Comparison of ENCODE assay signal across 2 cellular contexts in genomic region chr16:87808108-87808507, GRCh38.
TF ChIP-seq lines count a peak whose summit lies in the region.

No MANE protein-coding gene starts in this region.

TF ChIP-seq in GM12891, 5 proteins besides CTCF, POLR2A, EP300 and RAD21 (continued from another document):
- TF ChIP-seq POLR2AphosphoS5 (IDR thresholded peaks at IDR 0.05; ENCODE audit: low read depth, low read length) (no peak), SPI1 (IDR thresholded peaks at IDR 0.05; ENCODE audit: low read depth, low read length) (no peak), PAX5 (IDR thresholded peaks at IDR 0.05; ENCODE audit: insufficient read depth, low read length, severe bottlenecking) (no peak), TAF1 (IDR thresholded peaks at IDR 0.05; ENCODE audit: low read depth, low read length) (no peak)
TF ChIP-seq in GM12891: peak in this region for 0.

TF ChIP-seq in HepG2, 621 proteins besides CTCF, POLR2A, EP300 and RAD21 (continued from another document):
- TF ChIP-seq THAP11 (CRISPR knock-in tag; IDR thresholded peaks at IDR 0.05): no peak
- peak; percentile 45; the same call in 1 of the 2 replicates for TF ChIP-seq CEBPB (IDR thresholded peaks at IDR 0.05; ENCODE audit: borderline replicate concordance, low read depth, low read length)
- no peak for TF ChIP-seq ZNF34 (CRISPR knock-in tag; IDR thresholded peaks at IDR 0.05; ENCODE audit: borderline replicate concordance)
- no peak for TF ChIP-seq RNF219 (CRISPR knock-in tag; IDR thresholded peaks at IDR 0.05)
- no peak for TF ChIP-seq ZNF274 (CRISPR knock-in tag; IDR thresholded peaks at IDR 0.05)
- TF ChIP-seq, protein P1, sequence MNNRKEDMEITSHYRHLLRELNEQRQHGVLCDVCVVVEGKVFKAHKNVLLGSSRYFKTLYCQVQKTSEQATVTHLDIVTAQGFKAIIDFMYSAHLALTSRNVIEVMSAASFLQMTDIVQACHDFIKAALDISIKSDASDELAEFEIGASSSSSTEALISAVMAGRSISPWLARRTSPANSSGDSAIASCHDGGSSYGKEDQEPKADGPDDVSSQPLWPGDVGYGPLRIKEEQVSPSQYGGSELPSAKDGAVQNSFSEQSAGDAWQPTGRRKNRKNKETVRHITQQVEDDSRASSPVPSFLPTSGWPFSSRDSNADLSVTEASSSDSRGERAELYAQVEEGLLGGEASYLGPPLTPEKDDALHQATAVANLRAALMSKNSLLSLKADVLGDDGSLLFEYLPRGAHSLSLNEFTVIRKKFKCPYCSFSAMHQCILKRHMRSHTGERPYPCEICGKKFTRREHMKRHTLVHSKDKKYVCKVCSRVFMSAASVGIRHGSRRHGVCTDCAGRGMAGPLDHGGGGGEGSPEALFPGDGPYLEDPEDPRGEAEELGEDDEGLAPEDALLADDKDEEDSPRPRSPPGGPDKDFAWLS (CRISPR knock-in tag; IDR thresholded peaks at IDR 0.05; ENCODE audit: borderline replicate concordance): no peak
- peak; percentile 59; the same call in 1 of the 2 replicates for TF ChIP-seq SRF (IDR thresholded peaks at IDR 0.05; ENCODE audit: low read depth, low read length)
